27 cellular contexts compared by ENCODE assay signal in the genomic region with DNA sequence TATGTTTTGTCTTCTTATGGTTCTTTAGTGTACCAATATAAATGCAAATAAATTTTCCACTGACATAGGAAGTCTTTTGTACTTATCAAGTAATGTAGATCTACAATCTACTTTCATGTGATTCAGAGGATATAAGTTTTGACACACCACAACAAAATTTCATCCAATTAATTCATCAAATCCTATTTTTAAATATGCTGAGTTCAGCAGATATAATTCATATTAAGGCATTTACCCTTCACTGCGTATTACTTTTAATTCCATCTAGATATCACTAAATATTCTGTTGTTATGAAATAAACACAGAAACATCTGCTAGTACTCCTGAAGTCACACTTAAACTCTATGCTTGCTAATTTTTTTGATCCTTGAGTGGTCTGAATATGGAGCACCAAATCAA. TPM values are rescaled to one million over a fixed set of nuclear protein-coding genes. Genes with fewer than 3 reads are reported as not detected.
DNase-seq lines count a peak whose midpoint lies in the region; ATAC-seq, FAIRE-seq and TF ChIP-seq lines count a peak whose summit lies in the region.
"Had no signal": no experiment of that assay in that cellular context is flagged by ENCODE, and none has a peak within 500 bp of the region (broad histone marks: within the 10 kb centered on the region; RNA-seq: fewer than 3 reads in every experiment).

No MANE protein-coding gene starts in this region.

- TF ChIP-seq CTCF in HepG2 (CRISPR knock-in tag; IDR thresholded peaks at IDR 0.05) (no peak), right lobe of liver (IDR thresholded peaks at IDR 0.05) (no peak), K562 (IDR thresholded peaks at IDR 0.05 in 2 of 3, conservative IDR thresholded peaks at IDR 0.05 in 1 of 3; ENCODE audit: insufficient read depth in 2 of 3, low read depth in 1 of 3, low read length in 3 of 3) (no peak), nephron (IDR thresholded peaks at IDR 0.05; ENCODE audit: unreplicated experiment in 3 of 3) (no peak)

- DNase-seq in HepG2 (ENCODE audit: low spot score) (no peak), right lobe of liver (no peak), K562 (ENCODE audit: extremely low read depth in 1 of 4, low spot score in 3 of 4) (no peak), posterior vena cava (ENCODE audit: low spot score) (no peak)
- DNase-seq: ACHN; BE2C; C1 segment of cervical spinal cord; CD4-positive, alpha-beta memory T cell; CD4-positive, CD25-positive, alpha-beta regulatory T cell; CD8-positive, alpha-beta memory T cell; COR-L47; DMS 273 treated with DMSO at 0.1 percent for 48 hours; DMS153; DMS53; DMS79; DND-41; EL; GDM1 had no signal

- H3K4me3 Mint-ChIP-seq in nephron = no peak overlapping the region
- H3K4me3 Mint-ChIP-seq in activated T-helper 17 cell treated with anti-CD3 and anti-CD28 coated beads, Interleukin-2, amount 50 U/mL, for 72 hours = no peak overlapping the region
- H3K4me3 Mint-ChIP-seq: CD14-positive monocyte; CD4-positive, alpha-beta memory T cell; CD4-positive, CD25-positive, alpha-beta regulatory T cell; CD8-positive, alpha-beta memory T cell had no signal

- peaks cover 8% of the 10 kb centered on the region for H3K27me3 Mint-ChIP-seq in nephron (ENCODE audit: low read depth)
- H3K27me3 Mint-ChIP-seq in activated T-helper 17 cell treated with anti-CD3 and anti-CD28 coated beads, Interleukin-2, amount 50 U/mL, for 72 hours = peaks cover 9% of the 10 kb centered on the region

- H3K27me3 ChIP-seq in HepG2 (ENCODE audit: control insufficient read depth in 1 of 2, insufficient read depth in 2 of 2, low read length in 2 of 2) (no peaks in the 10 kb centered on the region; a peak in 1 of 5 replicates), right lobe of liver (no peaks in the 10 kb centered on the region), K562 (ENCODE audit: control insufficient read depth in 2 of 2, insufficient read depth in 2 of 2, low read length in 2 of 2) (no peaks in the 10 kb centered on the region)
- H3K27me3 ChIP-seq: BE2C, BLaER1 had no signal

- H3K4me1 ChIP-seq in HepG2 (ENCODE audit: insufficient read depth, low read length) = no peaks in the 10 kb centered on the region
- no peaks in the 10 kb centered on the region for H3K4me1 ChIP-seq in right lobe of liver
- H3K4me1 ChIP-seq in K562 (replicated peaks in 1 of 2; ENCODE audit: control insufficient read depth in 2 of 2, insufficient read depth in 2 of 2, low read length in 2 of 2) = no peaks in the 10 kb centered on the region
- H3K4me1 ChIP-seq: BE2C, BLaER1 had no signal

- H3K9me3 Mint-ChIP-seq in nephron = peaks cover 3% of the 10 kb centered on the region
- H3K9me3 Mint-ChIP-seq in activated T-helper 17 cell treated with anti-CD3 and anti-CD28 coated beads, Interleukin-2, amount 50 U/mL, for 72 hours = no peaks in the 10 kb centered on the region
- H3K9me3 Mint-ChIP-seq: CD4-positive, alpha-beta memory T cell had no signal

- H4K20me1 ChIP-seq in HepG2 (ENCODE audit: insufficient read depth, low read length) (no peaks in the 10 kb centered on the region), K562 (replicated peaks; ENCODE audit: control insufficient read depth, insufficient read depth, low read length) (no peaks in the 10 kb centered on the region)
- H4K20me1 ChIP-seq: BLaER1 had no signal

- POLR2A ChIA-PET in HepG2 (lab: Yijun Ruan, JAX) (no interaction called here), K562 (lab: Yijun Ruan, JAX) (no interaction called here)

- no peaks in the 10 kb centered on the region for H3K9me1 ChIP-seq in K562 (ENCODE audit: control insufficient read depth, insufficient read depth, low read length)

- TF ChIP-seq EP300 in HepG2 (IDR thresholded peaks at IDR 0.05; ENCODE audit: low read depth in 2 of 2, low read length in 2 of 2) (no peak), HepG2 (CRISPR knock-in tag; IDR thresholded peaks at IDR 0.05; ENCODE audit: borderline replicate concordance) (no peak), K562 (IDR thresholded peaks at IDR 0.05; ENCODE audit: low read length) (no peak)

- no peak overlapping the region for H3K9ac ChIP-seq in HepG2 (ENCODE audit: insufficient read depth, low read depth, low read length)
- H3K9ac ChIP-seq in K562 (ENCODE audit: insufficient read depth in 1 of 2, low read depth in 2 of 2, low read length in 2 of 2) = no peak overlapping the region
- H3K9ac ChIP-seq: BLaER1 had no signal

- FAIRE-seq in HepG2 (lab: Jason Lieb, UNC) (no peak), K562 (lab: Jason Lieb, UNC) (no peak)
- FAIRE-seq: GM12892, GM19239 had no signal

- H3K27ac ChIP-seq in HepG2 (ENCODE audit: extremely low read length, insufficient read depth, low read length) (no peak overlapping the region), right lobe of liver (no peak overlapping the region), K562 (ENCODE audit: extremely low read depth, low read depth, low read length) (no peak overlapping the region)
- H3K27ac ChIP-seq: 22Rv1, BLaER1 had no signal

- WGBS in HepG2 (ENCODE audit: low lambda C conversion rate) = 84% methylated on average over 1 of the region's 1 CpG
- WGBS in right lobe of liver (ENCODE audit: insufficient coverage, low coverage, low lambda C conversion rate, missing lambda C conversion rate) = 72% methylated on average over 1 of the region's 1 CpG
- 29% methylated on average over 1 of the region's 1 CpG for WGBS in K562 (ENCODE audit: insufficient coverage, low coverage, missing lambda C conversion rate)

- BruUV-seq in HepG2 (replicated peaks; lab: Mats Ljungman, UMichigan) = no TSS peak
- BruUV-seq in K562 (replicated peaks; lab: Mats Ljungman, UMichigan) = no TSS peak

- H3K9me3 ChIP-seq in HepG2 (ENCODE audit: low read length) = no peaks in the 10 kb centered on the region
- peaks cover 0 to 3% (median 0%) of the 10 kb centered on the region in 4 donors for H3K9me3 ChIP-seq in right lobe of liver
- H3K9me3 ChIP-seq in K562 (replicated peaks; ENCODE audit: control insufficient read depth, insufficient read depth, low read depth, low read length) = no peaks in the 10 kb centered on the region
- H3K9me3 ChIP-seq: BE2C, BLaER1 had no signal

- H3K4me3 ChIP-seq in HepG2 (replicated peaks in 1 of 3; ENCODE audit: insufficient read depth in 1 of 3, low read depth in 2 of 3, low read length in 3 of 3) (no peak overlapping the region), right lobe of liver (no peak overlapping the region), K562 (no peak overlapping the region)
- H3K4me3 ChIP-seq: BLaER1, GM12878 had no signal

- CTCF ChIA-PET in HepG2 (lab: Yijun Ruan, JAX; ENCODE audit: low intra/inter-chr PET ratio, low total read pairs) = no interaction called here
- CTCF ChIA-PET in K562 (lab: Yijun Ruan, JAX; ENCODE audit: low intra/inter-chr PET ratio) = no interaction called here

- in situ Hi-C loops in HepG2 (cut with HindIII; ENCODE audit: extremely low pct_ligation_motif_present, low pct_unique_long_range_greater_than_20kb) (no loop called here), K562 (cut with MboI) (no loop called here)

- H3K79me2 ChIP-seq in HepG2 (ENCODE audit: insufficient read depth, low read length) = no peaks in the 10 kb centered on the region
- H3K79me2 ChIP-seq in K562 (ENCODE audit: control insufficient read depth, insufficient read depth, low read length) = no peaks in the 10 kb centered on the region

- H3K27ac Mint-ChIP-seq in nephron = peak overlapping the region in 2 of 3 experiments; percentile 4 to 67
- H3K27ac Mint-ChIP-seq in activated T-helper 17 cell treated with anti-CD3 and anti-CD28 coated beads, Interleukin-2, amount 50 U/mL, for 72 hours = no peak overlapping the region
- H3K27ac Mint-ChIP-seq: CD14-positive monocyte; CD4-positive, alpha-beta memory T cell; CD4-positive, CD25-positive, alpha-beta regulatory T cell; CD8-positive, alpha-beta memory T cell had no signal

- H3K36me3 Mint-ChIP-seq in nephron (ENCODE audit: low read depth) = no peaks in the 10 kb centered on the region
- H3K36me3 Mint-ChIP-seq in activated T-helper 17 cell treated with anti-CD3 and anti-CD28 coated beads, Interleukin-2, amount 50 U/mL, for 72 hours (ENCODE audit: low read depth) = no peaks in the 10 kb centered on the region
- H3K36me3 Mint-ChIP-seq: CD14-positive monocyte; CD4-positive, alpha-beta memory T cell; CD4-positive, CD25-positive, alpha-beta regulatory T cell; CD8-positive, alpha-beta memory T cell had no signal

- peaks cover 6% of the 10 kb centered on the region for H3K4me1 Mint-ChIP-seq in nephron
- H3K4me1 Mint-ChIP-seq in activated T-helper 17 cell treated with anti-CD3 and anti-CD28 coated beads, Interleukin-2, amount 50 U/mL, for 72 hours = no peaks in the 10 kb centered on the region
- H3K4me1 Mint-ChIP-seq: CD14-positive monocyte; CD4-positive, alpha-beta memory T cell; CD8-positive, alpha-beta memory T cell had no signal

- intact Hi-C loops in HepG2 (cut with micrococcal nuclease; ENCODE audit: unreplicated experiment) (no loop called here), right lobe of liver (cut with DNase I) (no loop called here), K562 (cut with micrococcal nuclease) (no loop called here), posterior vena cava (cut with DNase I) (no loop called here)

- no peak for TF ChIP-seq POLR2A in HepG2 (IDR thresholded peaks at IDR 0.05; ENCODE audit: insufficient read depth in 1 of 2, low read depth in 2 of 2, low read length in 2 of 2)
- no peak for TF ChIP-seq POLR2A in right lobe of liver (IDR thresholded peaks at IDR 0.05)
- TF ChIP-seq POLR2A in K562 (conservative IDR thresholded peaks at IDR 0.05) = no peak

- H3K4me2 ChIP-seq in HepG2 (ENCODE audit: low read depth, low read length) (no peak overlapping the region), K562 (ENCODE audit: insufficient read depth, low read length) (no peak overlapping the region)
- H3K4me2 ChIP-seq: BLaER1 had no signal

- H2AFZ ChIP-seq in HepG2 (ENCODE audit: low read length) = no peak overlapping the region
- H2AFZ ChIP-seq in K562 (ENCODE audit: low read depth, low read length) = no peak overlapping the region

- ATAC-seq in HepG2 = no peak
- no peak for ATAC-seq in right lobe of liver
- ATAC-seq in K562 = no peak
- no peak for ATAC-seq in activated T-helper 17 cell treated with anti-CD3 and anti-CD28 coated beads, Interleukin-2, amount 50 U/mL, for 72 hours (replicated peaks)
- ATAC-seq in GM18858 (IDR thresholded peaks at IDR 0.05; ENCODE audit: unreplicated experiment) = no peak
- ATAC-seq: GM12878 had no signal

- TF ChIP-seq RAD21 in HepG2 (CRISPR knock-in tag; IDR thresholded peaks at IDR 0.05) (no peak), K562 (CRISPR knock-in tag; conservative IDR thresholded peaks at IDR 0.05 in 1 of 2, IDR thresholded peaks at IDR 0.05 in 1 of 2) (no peak)

- no peaks in the 10 kb centered on the region for H3K36me3 ChIP-seq in HepG2 (replicated peaks in 1 of 2; ENCODE audit: control insufficient read depth in 1 of 2, insufficient read depth in 2 of 2, low read length in 2 of 2)
- H3K36me3 ChIP-seq in right lobe of liver = no peaks in the 10 kb centered on the region
- no peaks in the 10 kb centered on the region for H3K36me3 ChIP-seq in K562 (ENCODE audit: control insufficient read depth, insufficient read depth, low read length)
- H3K36me3 ChIP-seq: BLaER1 had no signal

RNA-seq across cellular contexts. Expression of a gene that starts 19.8 kb away (rescaled TPM):
- 3.1 TPM in 2 replicates for total RNA-seq in HepG2 (2016; rRNA removed; fragmentation: Illumina TruSeq; extraction: Trizol)
- total RNA-seq in HepG2 (2016; cell fraction: cytosol; rRNA removed; fragmentation: Illumina TruSeq; extraction: Trizol; ENCODE audit: low read depth) = 2.9 and 4.1 TPM in 2 replicates
- 3.3 and 3.7 TPM in 2 replicates for total RNA-seq in HepG2 (2016; cell fraction: insoluble cytoplasmic fraction; rRNA removed; fragmentation: Illumina TruSeq; extraction: Trizol)
- total RNA-seq in HepG2 (2016; cell fraction: membrane; rRNA removed; fragmentation: Illumina TruSeq; extraction: Trizol) = 2.7 and 3.3 TPM in 2 replicates
- total RNA-seq in HepG2 (2016; cell fraction: nucleus; rRNA removed; fragmentation: Illumina TruSeq; extraction: Trizol) = 4.3 and 4.4 TPM in 2 replicates
- polyA plus RNA-seq in HepG2 (2011; rRNA removed) = 2.9 TPM in 2 replicates
- 1.2 and 1.7 TPM in 2 replicates for polyA plus RNA-seq in HepG2 (2011; cell fraction: cytosol; rRNA removed)
- polyA plus RNA-seq in HepG2 (2011; cell fraction: nucleus; rRNA removed) = 3.6 and 4.6 TPM in 2 replicates
- 2.2 and 3.0 TPM in 2 replicates for polyA plus RNA-seq in HepG2 (2012)
- 0.36 and 0.38 TPM in 2 replicates for polyA plus RNA-seq in HepG2 (2016; cell fraction: cytosol; fragmentation: Illumina TruSeq; extraction: Trizol; ENCODE audit: low read depth)
- polyA plus RNA-seq in HepG2 (2016; cell fraction: insoluble cytoplasmic fraction; fragmentation: Illumina TruSeq; extraction: Trizol; ENCODE audit: low read depth) = 3.9 and 4.9 TPM in 2 replicates
- 1.2 and 1.5 TPM in 2 replicates for polyA plus RNA-seq in HepG2 (2016; cell fraction: membrane; fragmentation: Illumina TruSeq; extraction: Trizol; ENCODE audit: low read depth)
- polyA plus RNA-seq in HepG2 (2016; cell fraction: nucleus; fragmentation: Illumina TruSeq; extraction: Trizol; ENCODE audit: insufficient read depth, low read depth) = 10.8 and 11.3 TPM in 2 replicates
- 2.3 TPM in 2 replicates for polyA minus RNA-seq in HepG2 (2011; rRNA and poly(A)+ RNA removed; ENCODE audit: low replicate concordance)
- 1.5 and 2.0 TPM in 2 replicates for polyA minus RNA-seq in HepG2 (2011; cell fraction: cytosol; rRNA and poly(A)+ RNA removed)
- 3.6 and 5.3 TPM in 2 replicates for polyA minus RNA-seq in HepG2 (2011; cell fraction: nucleus; rRNA and poly(A)+ RNA removed)
- total RNA-seq in right lobe of liver = 1 to 10 TPM; 1.8 to 4.2 (median 2.5) TPM
- total RNA-seq in K562 (2011; cell fraction: chromatin; rRNA removed; ENCODE audit: low replicate concordance) = 2.4 and 6.0 TPM in 2 replicates
- 3.8 and 5.0 TPM in 2 replicates for total RNA-seq in K562 (2011; cell fraction: nucleolus; rRNA removed)
- total RNA-seq in K562 (2011; cell fraction: nucleoplasm; rRNA removed) = 2.8 and 4.9 TPM in 2 replicates
- total RNA-seq in K562 (2014; rRNA removed) = 3.5 and 5.3 TPM in 2 replicates
- 2.6 TPM in 2 replicates for total RNA-seq in K562 (2014; rRNA removed; fragmentation: Illumina TruSeq; extraction: Trizol)
- 2.6 and 2.9 TPM in 2 replicates for total RNA-seq in K562 (2015; rRNA removed; fragmentation: Illumina TruSeq; extraction: Trizol)
- total RNA-seq in K562 (2021) = 3.7 and 4.5 TPM in 2 replicates
- polyA plus RNA-seq in K562 (2011; rRNA removed) = 2.4 and 2.8 TPM in 2 replicates
- 0.67 and 1.2 TPM in 2 replicates for polyA plus RNA-seq in K562 (2011; cell fraction: cytosol; rRNA removed)
- 4.8 and 4.9 TPM in 2 replicates for polyA plus RNA-seq in K562 (2011; cell fraction: nucleus; rRNA removed)
- polyA plus RNA-seq in K562 (2012) = 1.0 and 2.2 TPM in 2 replicates
- 1.9 and 3.3 TPM in 2 replicates for polyA plus RNA-seq in K562 (2014; fragmentation: Illumina TruSeq; extraction: Trizol)
- polyA plus RNA-seq in K562 (2014; fragmentation: Nextera tagmentation; extraction: Ambion mirVana) = under 1 TPM; 0.63 to 0.75 TPM
- 2.6 and 3.5 TPM in 2 replicates for polyA plus RNA-seq in K562 (2014; rRNA removed)
- 1.3 and 2.5 TPM in 2 replicates for polyA minus RNA-seq in K562 (2011; rRNA and poly(A)+ RNA removed)
- 0.57 TPM in 1 of 2 replicates, not detected in the other for polyA minus RNA-seq in K562 (2011; cell fraction: cytosol; rRNA and poly(A)+ RNA removed)
- 2.8 and 3.7 TPM in 2 replicates for polyA minus RNA-seq in K562 (2011; cell fraction: nucleus; rRNA and poly(A)+ RNA removed)
- total RNA-seq in activated T-helper 17 cell treated with anti-CD3 and anti-CD28 coated beads, Interleukin-2, amount 50 U/mL, for 72 hours = 1 to 10 TPM; 5.1 to 8.3 TPM
- total RNA-seq in posterior vena cava = 10 to 100 TPM; 11.1 to 14.2 TPM
